Comparison of ENCODE assay signal across 18 cellular contexts in genomic region chr9:93049491-93049890, GRCh38. TPM values are rescaled to one million over a fixed set of nuclear protein-coding genes. Genes with fewer than 3 reads are reported as not detected.
DNase-seq lines count a peak whose midpoint lies in the region; ATAC-seq and TF ChIP-seq lines count a peak whose summit lies in the region.
"Had no signal": no experiment of that assay in that cellular context is flagged by ENCODE, and none has a peak within 500 bp of the region (broad histone marks: within the 10 kb centered on the region; RNA-seq: fewer than 3 reads in every experiment).

No MANE protein-coding gene starts in this region.

- no peak overlapping the region for H3K27ac ChIP-seq in RWPE2 (ENCODE audit: poor library complexity, severe bottlenecking)
- peak overlapping the region; percentile 75 to 78 for H3K27ac ChIP-seq in liver (ENCODE audit: low read depth in 1 of 2, low read length in 2 of 2)

- no peaks in the 10 kb centered on the region for H3K27me3 Mint-ChIP-seq in Caco-2 (ENCODE audit: insufficient read depth, unreplicated experiment)
- H3K27me3 Mint-ChIP-seq in progenitor cell of endocrine pancreas = peaks cover 6% of the 10 kb centered on the region
- H3K27me3 Mint-ChIP-seq: IgD-negative memory B cell had no signal

- no peaks in the 10 kb centered on the region for H3K27me3 ChIP-seq in Caco-2 (replicated peaks; ENCODE audit: control insufficient read depth, insufficient read depth, low read length)
- no peaks in the 10 kb centered on the region for H3K27me3 ChIP-seq in RWPE2 (ENCODE audit: insufficient read depth, poor library complexity, severe bottlenecking)
- H3K27me3 ChIP-seq in liver (ENCODE audit: control insufficient read depth in 4 of 4, insufficient read depth in 4 of 4, low read length in 3 of 4) = no peaks in the 10 kb centered on the region

- intact Hi-C loops in Caco-2 (cut with micrococcal nuclease; ENCODE audit: unreplicated experiment) = no loop called here

- H3K4me1 Mint-ChIP-seq in Caco-2 (ENCODE audit: low read depth, unreplicated experiment) = no peaks in the 10 kb centered on the region
- peaks cover 5% of the 10 kb centered on the region for H3K4me1 Mint-ChIP-seq in progenitor cell of endocrine pancreas (ENCODE audit: low read depth)

- CTCF ChIA-PET in Caco-2 (lab: Charles Lee) = no interaction called here

- H3K27ac Mint-ChIP-seq in Caco-2 (ENCODE audit: unreplicated experiment) (peak overlapping the region; percentile 53), progenitor cell of endocrine pancreas (peak overlapping the region; percentile 12)

- H3K9me3 Mint-ChIP-seq in Caco-2 (ENCODE audit: unreplicated experiment) (no peaks in the 10 kb centered on the region), progenitor cell of endocrine pancreas (ENCODE audit: low read depth) (peaks cover 3% of the 10 kb centered on the region)
- H3K9me3 Mint-ChIP-seq: IgD-negative memory B cell had no signal

- peak; percentile 15 to 54 for TF ChIP-seq RAD21 in liver (IDR thresholded peaks at IDR 0.05)

- DNase-seq in Caco-2 (no peak), RWPE2 (ENCODE audit: low spot score) (peak; percentile 16), progenitor cell of endocrine pancreas (ENCODE audit: low spot score, unreplicated experiment) (no peak), NCI-H1417 (lab: John Stamatoyannopoulos, UW) (no peak), NCI-H1694 (lab: John Stamatoyannopoulos, UW) (no peak)
- DNase-seq: ACHN, AML-193, EL, H9, NCI-H1105 treated with DMSO at 0.1 percent for 48 hours, NCI-H187 treated with DMSO at 0.1 percent for 48 hours, NCI-H345, NCI-H69, SIG-M5 had no signal

- no TSS peak for BruUV-seq in Caco-2 (replicated peaks; lab: Mats Ljungman, UMichigan)

- H3K4me3 ChIP-seq in Caco-2 (ENCODE audit: low read depth, low read length) (no peak overlapping the region), RWPE2 (ENCODE audit: severe bottlenecking) (no peak overlapping the region), liver (ENCODE audit: low read depth in 1 of 3, low read length in 3 of 3) (no peak overlapping the region)

- TF ChIP-seq CTCF in Caco-2 (IDR thresholded peaks at IDR 0.05; ENCODE audit: insufficient read depth in 1 of 2, low read depth in 1 of 2, low read length in 1 of 2, severe bottlenecking in 1 of 2, unreplicated experiment in 1 of 2) (no peak), RWPE2 (IDR thresholded peaks at IDR 0.05; ENCODE audit: poor library complexity, severe bottlenecking) (no peak), liver (IDR thresholded peaks at IDR 0.05; ENCODE audit: low read depth, low read length, missing input control) (no peak), progenitor cell of endocrine pancreas (IDR thresholded peaks at IDR 0.05; ENCODE audit: unreplicated experiment) (no peak)

- WGBS in liver = 31% methylated on average over 4 of the region's 4 CpGs

- no peak overlapping the region for H3K9ac ChIP-seq in liver (ENCODE audit: low read depth in 1 of 2, low read length in 2 of 2)

- H3K4me3 Mint-ChIP-seq in Caco-2 (ENCODE audit: unreplicated experiment) (no peak overlapping the region), progenitor cell of endocrine pancreas (ENCODE audit: low read depth) (no peak overlapping the region)
- H3K4me3 Mint-ChIP-seq: H9 had no signal

- H3K36me3 ChIP-seq in Caco-2 (ENCODE audit: control insufficient read depth, insufficient read depth, low read length) (no peaks in the 10 kb centered on the region), RWPE2 (ENCODE audit: low read depth) (no peaks in the 10 kb centered on the region), liver (ENCODE audit: control insufficient read depth in 4 of 4, insufficient read depth in 3 of 4, low read depth in 1 of 4, low read length in 3 of 4) (no peaks in the 10 kb centered on the region)

- no peak for ATAC-seq in RWPE2 (ENCODE audit: low read depth)
- no peak for ATAC-seq in HG02840 (IDR thresholded peaks at IDR 0.05; ENCODE audit: low FRiP score, unreplicated experiment)

- H3K36me3 Mint-ChIP-seq in Caco-2 (ENCODE audit: insufficient read depth, unreplicated experiment) (no peaks in the 10 kb centered on the region), progenitor cell of endocrine pancreas (ENCODE audit: insufficient read depth) (peaks cover 2% of the 10 kb centered on the region)

- H3K9me3 ChIP-seq in Caco-2 (no peaks in the 10 kb centered on the region), RWPE2 (ENCODE audit: severe bottlenecking) (no peaks in the 10 kb centered on the region), liver (ENCODE audit: control insufficient read depth in 4 of 4, low read length in 3 of 4) (no peaks in the 10 kb centered on the region)

- POLR2A ChIA-PET in Caco-2 (lab: Charles Lee) = no interaction called here

- H3K4me1 ChIP-seq in Caco-2 (no peaks in the 10 kb centered on the region), RWPE2 (ENCODE audit: insufficient read depth, poor library complexity, severe bottlenecking) (no peaks in the 10 kb centered on the region), liver (ENCODE audit: control insufficient read depth in 4 of 4, insufficient read depth in 4 of 4, low read length in 3 of 4) (peaks cover 0 to 18% (median 16%) of the 10 kb centered on the region in 4 donors)

TF ChIP-seq in liver, 16 proteins besides CTCF, POLR2A, EP300 and RAD21:
- TF ChIP-seq EGR1 (IDR thresholded peaks at IDR 0.05; ENCODE audit: low read depth in 2 of 2) (peak in 1 of 2 donors; percentile 36), RXRA (IDR thresholded peaks at IDR 0.05) (peak; percentile 53 to 75), REST (IDR thresholded peaks at IDR 0.05) (peak; percentile 62), FOXA1 (IDR thresholded peaks at IDR 0.05) (no peak), HNF4A (conservative IDR thresholded peaks at IDR 0.05) (peak; percentile 90), YY1 (IDR thresholded peaks at IDR 0.05) (no peak), HNF4G (IDR thresholded peaks at IDR 0.05) (peak; percentile 95), GABPA (IDR thresholded peaks at IDR 0.05 in 1 of 2, conservative IDR thresholded peaks at IDR 0.05 in 1 of 2) (no peak), JUND (IDR thresholded peaks at IDR 0.05) (peak in 1 of 2 donors; percentile 40), MAX (IDR thresholded peaks at IDR 0.05) (peak; percentile 65), SP1 (IDR thresholded peaks at IDR 0.05) (peak; percentile 98), NR2F2 (IDR thresholded peaks at IDR 0.05) (no peak), TAF1 (conservative IDR thresholded peaks at IDR 0.05) (no peak)

RNA-seq across cellular contexts. Expression of gene SUSD3, which starts 9.0 kb away (rescaled TPM):
- total RNA-seq in Caco-2 (2022) = 2.2 and 2.9 TPM in 2 replicates
- total RNA-seq in liver = 1 to 10 TPM; 4.1 to 9.7 TPM
- 10 to 100 TPM; 13.9 to 19.2 TPM for polyA plus RNA-seq in liver
- total RNA-seq in progenitor cell of endocrine pancreas = 0.43 and 1.2 TPM in 2 replicates
- total RNA-seq: LHCN-M2 had no signal

RNA-seq across cellular contexts. Expression of gene CARD19, which starts 46.5 kb away (rescaled TPM):
- total RNA-seq in Caco-2 (2022) = 10.6 and 11.4 TPM in 2 replicates
- 10 to 100 TPM; 13.0 to 15.5 TPM for total RNA-seq in liver
- polyA plus RNA-seq in liver = 10 to 100 TPM; 17.2 to 18.2 TPM
- 19.3 and 20.4 TPM in 2 replicates for total RNA-seq in progenitor cell of endocrine pancreas
